Comparison of ENCODE assay signal across 28 cellular contexts in the genomic region with DNA sequence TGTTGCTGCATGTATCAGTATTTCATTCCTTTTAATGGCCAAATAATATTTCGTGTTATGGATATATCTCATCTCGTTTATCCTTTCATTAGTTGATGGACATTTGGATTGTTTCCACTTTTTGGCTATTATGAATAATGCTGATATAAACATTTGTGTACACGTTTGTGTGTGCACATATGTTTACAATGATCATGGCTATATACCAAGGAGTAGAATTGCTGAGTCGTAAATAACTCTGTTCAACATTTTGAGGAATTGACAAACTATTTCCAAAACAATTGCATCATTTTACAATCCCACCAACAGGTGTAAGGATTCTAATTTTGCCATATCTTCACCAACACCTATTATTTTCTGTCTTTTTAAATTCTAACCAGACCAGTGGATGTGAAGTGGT.
"Had no signal": no experiment of that assay in that cellular context is flagged by ENCODE, and none has a peak within 500 bp of the region (broad histone marks: within the 10 kb centered on the region; RNA-seq: fewer than 3 reads in every experiment).

No MANE protein-coding gene starts in this region.

- DNase-seq: activated B cell treated with CpG ODN at 0.5 μM for 24 hours; activated CD4-positive, alpha-beta T cell treated with anti-CD3 and anti-CD28 coated beads for 48 hours; activated CD4-positive, alpha-beta T cell treated with anti-CD3 and anti-CD28 coated beads, Interleukin-2, amount 50 U/mL, for 1 hour; activated CD4-positive, alpha-beta T cell treated with anti-CD3 and anti-CD28 coated beads, Interleukin-2, amount 50 U/mL, for 48 hours; activated CD8-positive, alpha-beta memory T cell treated with anti-CD3 and anti-CD28 coated beads for 24 hours; activated CD8-positive, alpha-beta T cell treated with anti-CD3 and anti-CD28 coated beads for 36 hours; activated effector memory CD4-positive, alpha-beta T cell treated with Interleukin-2 at 50 U/mL for 16 hours; activated naive CD4-positive, alpha-beta T cell treated with anti-CD3 and anti-CD28 coated beads, Interleukin-2, amount 10 ng/mL, durations not matched to agents 7 days and 5 days; activated T-cell treated with anti-CD3 and anti-CD28 coated beads, Interleukin-2, amount 50 U/mL, for 4 hours; amniotic stem cell; anterior cingulate cortex; body of pancreas; caudate nucleus; colonic mucosa; effector CD8-positive, alpha-beta T cell; foreskin fibroblast; T-helper 1 cell; T-helper 17 cell; T1000; WERI-Rb-1 had no signal

- FAIRE-seq: endothelial cell of umbilical vein, frontal cortex had no signal

- H3K27ac Mint-ChIP-seq: activated B cell treated with CpG ODN at 0.5 μM for 24 hours; activated CD8-positive, alpha-beta T cell treated with anti-CD3 and anti-CD28 coated beads for 36 hours; activated naive CD4-positive, alpha-beta T cell treated with anti-CD3 and anti-CD28 coated beads, Interleukin-2, amount 10 ng/mL, durations not matched to agents 7 days and 5 days; activated naive CD8-positive, alpha-beta T cell; activated T-helper 17 cell treated with anti-CD3 and anti-CD28 coated beads, Interleukin-2, amount 50 U/mL, for 72 hours; T-helper 17 cell; T-helper 2 cell treated with Interferon-gamma antibody and Interleukin-4, amounts not matched to agents 5 μg/mL and 100 μg/mL, for 36 hours had no signal

- H3K4me3 ChIP-seq: body of pancreas, colonic mucosa had no signal

- H3K4me3 Mint-ChIP-seq: activated B cell treated with CpG ODN at 0.5 μM for 24 hours; activated CD8-positive, alpha-beta T cell treated with anti-CD3 and anti-CD28 coated beads for 36 hours; activated naive CD4-positive, alpha-beta T cell treated with anti-CD3 and anti-CD28 coated beads, Interleukin-2, amount 10 ng/mL, durations not matched to agents 7 days and 5 days; activated naive CD8-positive, alpha-beta T cell; activated T-cell treated with anti-CD3 and anti-CD28 coated beads, Interleukin-2, amount 50 U/mL, for 4 hours; activated T-helper 17 cell treated with anti-CD3 and anti-CD28 coated beads, Interleukin-2, amount 50 U/mL, for 72 hours; T-helper 17 cell; T-helper 2 cell treated with Interferon-gamma antibody and Interleukin-4, amounts not matched to agents 5 μg/mL and 100 μg/mL, for 36 hours had no signal

- ATAC-seq: activated CD4-positive, CD25-positive, alpha-beta regulatory T cell treated with anti-CD3 and anti-CD28 coated beads, Interleukin-2, amount 50 U/mL, for 24 hours; activated CD8-positive, alpha-beta T cell treated with anti-CD3 and anti-CD28 coated beads for 36 hours; activated T-cell treated with anti-CD3 and anti-CD28 coated beads, Interleukin-2, amount 50 U/mL, for 4 hours; activated T-helper 17 cell treated with anti-CD3 and anti-CD28 coated beads, Interleukin-2, amount 50 U/mL, for 72 hours; body of pancreas; esophagus mucosa; T-helper 17 cell had no signal

- H3K27me3 ChIP-seq: body of pancreas, colonic mucosa had no signal

- H3K9me3 Mint-ChIP-seq: activated CD8-positive, alpha-beta T cell treated with anti-CD3 and anti-CD28 coated beads for 36 hours; activated T-cell treated with anti-CD3 and anti-CD28 coated beads, Interleukin-2, amount 50 U/mL, for 4 hours; activated T-helper 17 cell treated with anti-CD3 and anti-CD28 coated beads, Interleukin-2, amount 50 U/mL, for 72 hours had no signal

- H3K27ac ChIP-seq: body of pancreas, colonic mucosa, epithelial cell of prostate, WERI-Rb-1 had no signal

- H3K27me3 Mint-ChIP-seq: activated B cell treated with CpG ODN at 0.5 μM for 24 hours; activated CD8-positive, alpha-beta T cell treated with anti-CD3 and anti-CD28 coated beads for 36 hours; activated naive CD8-positive, alpha-beta T cell; activated T-helper 17 cell treated with anti-CD3 and anti-CD28 coated beads, Interleukin-2, amount 50 U/mL, for 72 hours had no signal

- H3K4me1 Mint-ChIP-seq: activated B cell treated with CpG ODN at 0.5 μM for 24 hours had no signal

- H3K36me3 ChIP-seq: colonic mucosa, WERI-Rb-1 had no signal

- H3K4me1 ChIP-seq: colonic mucosa had no signal

- H3K9me3 ChIP-seq: body of pancreas, colonic mucosa had no signal
